6 cellular contexts compared by ENCODE assay signal in genomic region chrX:64925480-64925879, GRCh38.
"Had no signal": no experiment of that assay in that cellular context is flagged by ENCODE, and none has a peak within 500 bp of the region (broad histone marks: within the 10 kb centered on the region; RNA-seq: fewer than 3 reads in every experiment).

No MANE protein-coding gene starts in this region.

- H3K27ac Mint-ChIP-seq: IgD-negative memory B cell had no signal

- H3K27me3 Mint-ChIP-seq: IgD-negative memory B cell had no signal

- H3K4me3 Mint-ChIP-seq: IgD-negative memory B cell had no signal

- DNase-seq: IMR-90, KBM-7 had no signal

- ATAC-seq: K562 had no signal

- H3K4me3 ChIP-seq: K562 had no signal

- FAIRE-seq: HTR-8/SVneo, K562 had no signal

- H3K27ac ChIP-seq: HL-60 had no signal
